Comparison of ENCODE assay signal across 20 cellular contexts in the genomic region with DNA sequence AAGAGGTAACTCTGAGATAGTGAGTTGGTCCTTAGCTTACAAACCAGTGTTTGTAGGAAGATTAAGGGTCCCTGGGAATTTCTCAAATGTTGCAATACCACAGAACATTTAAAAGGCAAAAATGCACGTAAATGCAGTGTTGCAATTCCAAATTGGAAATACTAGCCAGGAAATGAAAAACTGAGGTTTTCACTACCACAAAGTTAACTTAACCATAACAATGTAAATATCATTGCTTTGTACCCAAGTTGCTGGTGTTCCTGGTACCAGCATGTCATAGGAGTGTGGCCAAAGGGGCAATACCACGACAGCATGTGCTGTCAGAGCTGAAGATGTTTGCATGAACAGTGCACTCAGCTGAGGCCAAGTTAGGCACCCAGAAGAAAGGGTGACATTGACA.
DNase-seq lines count a peak whose midpoint lies in the region; ATAC-seq and TF ChIP-seq lines count a peak whose summit lies in the region.
"Had no signal": no experiment of that assay in that cellular context is flagged by ENCODE, and none has a peak within 500 bp of the region (broad histone marks: within the 10 kb centered on the region; RNA-seq: fewer than 3 reads in every experiment).

No MANE protein-coding gene starts in this region.

- ATAC-seq in activated T-cell treated with anti-CD3 and anti-CD28 coated beads, Interleukin-2, amount 50 U/mL, for 4 hours, result no peak
- ATAC-seq: foreskin keratinocyte had no signal

- DNase-seq in A673 (ENCODE audit: low spot score) (peak; percentile 43), GM23248 (peak; percentile 43), astrocyte of the spinal cord (ENCODE audit: low read depth, low spot score) (peak; percentile 67), glomerular visceral epithelial cell (ENCODE audit: extremely low spot score) (peak; percentile 72), middle frontal gyrus (ENCODE audit: extremely low spot score, low spot score) (no peak), KBM-7 (no peak)
- DNase-seq in stimulated activated CD4-positive, alpha-beta T cell treated with anti-CD3 and anti-CD28 coated beads, Interleukin-4, amount 100 ng/mL, for 1 hour, result no peak
- no peak for DNase-seq in activated T-cell treated with anti-CD3 and anti-CD28 coated beads, Interleukin-2, amount 50 U/mL, for 4 hours
- DNase-seq: activated CD4-positive, alpha-beta T cell treated with anti-CD3 and anti-CD28 coated beads for 48 hours; activated CD8-positive, alpha-beta memory T cell treated with anti-CD3 and anti-CD28 coated beads, Interleukin-2, amount 50 U/mL, for 48 hours; activated naive CD4-positive, alpha-beta T cell treated with anti-CD3 and anti-CD28 coated beads, Interleukin-2, amount 10 ng/mL, durations not matched to agents 7 days and 5 days; COR-L47; effector CD4-positive, alpha-beta T cell; foreskin keratinocyte; GF-D8; H9; MG63; NCI-H187 treated with DMSO at 0.1 percent for 48 hours; stomach had no signal

- no peak overlapping the region for H3K4me2 ChIP-seq in GM23248 (ENCODE audit: unreplicated experiment)

- peaks cover 9% of the 10 kb centered on the region for H3K27me3 Mint-ChIP-seq in activated T-cell treated with anti-CD3 and anti-CD28 coated beads, Interleukin-2, amount 50 U/mL, for 4 hours (ENCODE audit: low read depth)
- H3K27me3 Mint-ChIP-seq: activated naive CD4-positive, alpha-beta T cell treated with anti-CD3 and anti-CD28 coated beads, Interleukin-2, amount 10 ng/mL, durations not matched to agents 7 days and 5 days had no signal

- H3K4me3 Mint-ChIP-seq in activated T-cell treated with anti-CD3 and anti-CD28 coated beads, Interleukin-2, amount 50 U/mL, for 4 hours, result no peak overlapping the region
- H3K4me3 Mint-ChIP-seq: activated naive CD4-positive, alpha-beta T cell treated with anti-CD3 and anti-CD28 coated beads, Interleukin-2, amount 10 ng/mL, durations not matched to agents 7 days and 5 days; H9 had no signal

- in situ Hi-C loops in GM23248 (cut with MboI), result no loop called here
- in situ Hi-C loops in astrocyte of the spinal cord (cut with HindIII; ENCODE audit: low sequenced_read_pairs), result no loop called here
- in situ Hi-C loops in KBM-7 (cut with MboI; ENCODE audit: low pct_unique_long_range_greater_than_20kb, low sequenced_read_pairs), result no loop called here

- no peaks in the 10 kb centered on the region for H3K79me2 ChIP-seq in GM23248 (ENCODE audit: insufficient read depth)

- no peaks in the 10 kb centered on the region for H3K36me3 Mint-ChIP-seq in activated T-cell treated with anti-CD3 and anti-CD28 coated beads, Interleukin-2, amount 50 U/mL, for 4 hours (ENCODE audit: insufficient read depth)
- H3K36me3 Mint-ChIP-seq: activated naive CD4-positive, alpha-beta T cell treated with anti-CD3 and anti-CD28 coated beads, Interleukin-2, amount 10 ng/mL, durations not matched to agents 7 days and 5 days had no signal

- no TSS peak for BruUV-seq in A673 (replicated peaks; lab: Mats Ljungman, UMichigan)

- no peaks in the 10 kb centered on the region for H3K9me3 Mint-ChIP-seq in activated T-cell treated with anti-CD3 and anti-CD28 coated beads, Interleukin-2, amount 50 U/mL, for 4 hours
- H3K9me3 Mint-ChIP-seq: activated naive CD4-positive, alpha-beta T cell treated with anti-CD3 and anti-CD28 coated beads, Interleukin-2, amount 10 ng/mL, durations not matched to agents 7 days and 5 days; H9 had no signal

- no peaks in the 10 kb centered on the region for H3K9me3 ChIP-seq in A673 (ENCODE audit: low read depth, low read length, poor library complexity, severe bottlenecking)
- H3K9me3 ChIP-seq in GM23248 (ENCODE audit: low read depth), result no peaks in the 10 kb centered on the region
- H3K9me3 ChIP-seq: MG63, stomach had no signal

- H3K27ac ChIP-seq in A673 (ENCODE audit: low read depth, low read length, poor library complexity, severe bottlenecking) (no peak overlapping the region), GM23248 (no peak overlapping the region)
- H3K27ac ChIP-seq: cardiac muscle cell, foreskin keratinocyte, stomach had no signal

- 66 to 70% methylated on average over 2 of the region's 2 CpGs for WGBS in GM23248 (ENCODE audit: low coverage in 1 of 2, low lambda C conversion rate in 2 of 2, missing lambda C conversion rate in 2 of 2), 2 experiments

- H3K9ac ChIP-seq in GM23248, result no peak overlapping the region

- H3K27me3 ChIP-seq in A673 (replicated peaks; ENCODE audit: insufficient read depth, low read depth, low read length, poor library complexity), result no peaks in the 10 kb centered on the region
- H3K27me3 ChIP-seq in GM23248 (replicated peaks; ENCODE audit: insufficient read depth), result no peaks in the 10 kb centered on the region
- H3K27me3 ChIP-seq: cardiac muscle cell, foreskin keratinocyte, MG63, stomach had no signal

- POLR2A ChIA-PET in A673 (lab: Charles Lee; ENCODE audit: low non-redundant PET), result interaction anchor here (0.6 kb wide), 1 partner anchor 16 kb away, joined by 3 read pairs; no protein-coding TSS in a partner anchor

- no peak overlapping the region for H2AFZ ChIP-seq in GM23248

- H3K4me1 ChIP-seq in A673 (ENCODE audit: insufficient read depth, low read length, poor library complexity, severe bottlenecking) (peaks cover 65% of the 10 kb centered on the region), GM23248 (ENCODE audit: insufficient read depth) (peaks cover 19% of the 10 kb centered on the region)
- H3K4me1 ChIP-seq: foreskin keratinocyte, stomach had no signal

- no peaks in the 10 kb centered on the region; the same call in 1 of the 2 replicates for H3K9me2 ChIP-seq in GM23248 (ENCODE audit: insufficient read depth)

- H4K20me1 ChIP-seq in GM23248 (ENCODE audit: insufficient read depth), result no peaks in the 10 kb centered on the region

- TF ChIP-seq CTCF in A673 (conservative IDR thresholded peaks at IDR 0.05; ENCODE audit: low read depth, low read length) (no peak), astrocyte of the spinal cord (IDR thresholded peaks at IDR 0.05; ENCODE audit: low read depth, low read length) (no peak)

- H3K36me3 ChIP-seq in A673 (ENCODE audit: insufficient read depth, low read length, poor library complexity, severe bottlenecking), result no peaks in the 10 kb centered on the region
- H3K36me3 ChIP-seq in GM23248 (ENCODE audit: low read depth), result no peaks in the 10 kb centered on the region
- H3K36me3 ChIP-seq: cardiac muscle cell, MG63, stomach had no signal

- no peaks in the 10 kb centered on the region for H3K4me1 Mint-ChIP-seq in activated T-cell treated with anti-CD3 and anti-CD28 coated beads, Interleukin-2, amount 50 U/mL, for 4 hours (ENCODE audit: low read depth)
- H3K4me1 Mint-ChIP-seq: activated naive CD4-positive, alpha-beta T cell treated with anti-CD3 and anti-CD28 coated beads, Interleukin-2, amount 10 ng/mL, durations not matched to agents 7 days and 5 days had no signal

- intact Hi-C loops in A673 (cut with micrococcal nuclease; ENCODE audit: unreplicated experiment), result no loop called here

- CTCF ChIA-PET in A673 (lab: Charles Lee), result no interaction called here

- H3K4me3 ChIP-seq in A673 (ENCODE audit: low read depth, low read length, poor library complexity, severe bottlenecking), result no peak overlapping the region
- no peak overlapping the region for H3K4me3 ChIP-seq in GM23248
- H3K4me3 ChIP-seq in astrocyte of the spinal cord (ENCODE audit: low read depth, low read length), result no peak overlapping the region
- H3K4me3 ChIP-seq: cardiac muscle cell, MG63, stomach had no signal

- peaks cover 6% of the 10 kb centered on the region; the same call in 1 of the 2 replicates for H3F3A ChIP-seq in GM23248 (ENCODE audit: insufficient read depth)

Comparison
In these comparisons a context has a peak if more than half of its experiments do, and no peak if none do; other contexts are left out.
1. DNase-seq: peak in A673 (single experiment), GM23248 (single experiment), astrocyte of the spinal cord (single experiment) and glomerular visceral epithelial cell (single experiment); none in stimulated activated CD4-positive, alpha-beta T cell treated with anti-CD3 and anti-CD28 coated beads, Interleukin-4, amount 100 ng/mL, for 1 hour (single experiment), middle frontal gyrus (single experiment), activated T-cell treated with anti-CD3 and anti-CD28 coated beads, Interleukin-2, amount 50 U/mL, for 4 hours (single experiment) and KBM-7 (single experiment).